Comparison of ENCODE assay signal across 8 cellular contexts in the genomic region with DNA sequence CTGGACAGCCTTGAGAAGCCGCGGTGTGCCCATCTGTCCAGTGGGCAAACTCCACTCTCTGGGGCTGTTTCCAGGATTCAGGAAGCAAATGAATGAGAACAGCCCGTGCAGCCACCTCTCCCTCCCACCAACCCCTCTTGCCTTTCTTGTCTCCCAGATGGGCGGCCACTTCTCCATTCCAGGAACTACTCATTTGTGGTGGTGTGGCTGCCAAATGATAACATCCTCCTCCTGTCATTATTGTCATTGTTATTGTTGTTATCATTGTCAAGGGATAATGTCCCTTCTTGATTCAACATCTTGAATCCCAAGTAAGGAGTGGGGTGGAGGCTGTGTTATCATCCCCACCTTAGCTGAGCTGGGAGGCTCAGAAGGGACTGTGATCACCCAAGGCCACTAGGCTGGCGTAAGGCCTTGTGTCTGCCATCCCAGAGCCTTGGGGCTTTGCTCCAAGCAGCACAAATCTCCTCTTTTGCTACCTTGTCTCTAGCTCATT. TPM values are rescaled to one million over a fixed set of nuclear protein-coding genes. Genes with fewer than 3 reads are reported as not detected.
A peak's percentile ranks its signal among the peaks of the same experiment; 100 is the strongest.
DNase-seq lines count a peak whose midpoint lies in the region; ATAC-seq, FAIRE-seq and TF ChIP-seq lines count a peak whose summit lies in the region.

No MANE protein-coding gene starts in this region.

- H3K9me3 Mint-ChIP-seq in mesothelial cell of epicardium = no peaks in the 10 kb centered on the region

- peaks cover 16% of the 10 kb centered on the region for H3K4me1 Mint-ChIP-seq in mesothelial cell of epicardium

- BruUV-seq in K562 (replicated peaks; lab: Mats Ljungman, UMichigan) = TSS peak; percentile 38

- peak overlapping the region; percentile 96 to 99 for H3K9ac ChIP-seq in K562 (ENCODE audit: insufficient read depth in 1 of 2, low read depth in 2 of 2, low read length in 2 of 2)

- H3K27ac ChIP-seq in K562 (ENCODE audit: extremely low read depth, low read depth, low read length) = peak overlapping the region; percentile 95; the same call in 2 of the 3 replicates

- no peak for DNase-seq in AG10803 (ENCODE audit: low read depth)
- no peak for DNase-seq in LNCaP clone FGC (ENCODE audit: low read depth)
- DNase-seq in K562 (ENCODE audit: extremely low read depth in 1 of 4, low spot score in 3 of 4) = peak; percentile 54 to 88 (median 65)
- DNase-seq in mesothelial cell of epicardium (ENCODE audit: low spot score in 2 of 2, unreplicated experiment in 2 of 2) = no peak
- no peak for DNase-seq in NCI-H345 treated with DMSO at 0.1 percent for 48 hours (lab: John Stamatoyannopoulos, UW; ENCODE audit: unreplicated experiment)
- no peak for DNase-seq in DMS153 treated with DMSO at 0.1 percent for 48 hours (lab: John Stamatoyannopoulos, UW; ENCODE audit: unreplicated experiment)
- no peak for DNase-seq in NCI-H2029 treated with DMSO at 0.1 percent for 48 hours (lab: John Stamatoyannopoulos, UW)

- H3K4me2 ChIP-seq in K562 (ENCODE audit: insufficient read depth, low read length) = peak overlapping the region; percentile 96

- H3K36me3 Mint-ChIP-seq in mesothelial cell of epicardium = no peaks in the 10 kb centered on the region

- peak in 1 of 2 experiments; percentile 34; a peak in 2 of 4 replicates for TF ChIP-seq RAD21 in K562 (CRISPR knock-in tag; conservative IDR thresholded peaks at IDR 0.05 in 1 of 2, IDR thresholded peaks at IDR 0.05 in 1 of 2)

- CTCF ChIA-PET in K562 (lab: Yijun Ruan, JAX; ENCODE audit: low intra/inter-chr PET ratio) = interaction anchor here (0.7 kb wide), 1 partner anchor 27 kb away, joined by 3 read pairs; no protein-coding TSS in a partner anchor

- no peak overlapping the region for H2AFZ ChIP-seq in K562 (ENCODE audit: low read depth, low read length)

- 0 out of 3 replicates have a peak, but pooled peaks have one; percentile 3 for ATAC-seq in K562
- no peak for ATAC-seq in HG03196 (IDR thresholded peaks at IDR 0.05; ENCODE audit: unreplicated experiment)

- peaks cover 45% of the 10 kb centered on the region for H4K20me1 ChIP-seq in K562 (replicated peaks; ENCODE audit: control insufficient read depth, insufficient read depth, low read length)

- peaks cover 30% of the 10 kb centered on the region for H3K36me3 ChIP-seq in K562 (ENCODE audit: control insufficient read depth, insufficient read depth, low read length)

- POLR2A ChIA-PET in K562 (lab: Yijun Ruan, JAX) = interaction anchor here (0.7 to 2.2 kb wide), 4 partner anchors 17 to 138 kb away, joined by 3 to 7 read pairs (median 3); no protein-coding TSS in a partner anchor

- H3K4me3 ChIP-seq in AG10803 (ENCODE audit: low read length) (peak overlapping the region; percentile 92), LNCaP clone FGC (ENCODE audit: low read depth, low read length) (peak overlapping the region; percentile 87), K562 (peak overlapping the region; percentile 99)

- no peaks in the 10 kb centered on the region for H3K27me3 Mint-ChIP-seq in mesothelial cell of epicardium (ENCODE audit: low read depth)

- H3K4me3 Mint-ChIP-seq in mesothelial cell of epicardium = peak overlapping the region; percentile 91

- in situ Hi-C loops in K562 (cut with MboI) = no loop called here

- no peak for TF ChIP-seq CTCF in AG10803 (conservative IDR thresholded peaks at IDR 0.05; ENCODE audit: low read length)
- no peak for TF ChIP-seq CTCF in LNCaP clone FGC (IDR thresholded peaks at IDR 0.05; ENCODE audit: control insufficient read depth, extremely low read depth, insufficient read depth)
- no peak for TF ChIP-seq CTCF in K562 (IDR thresholded peaks at IDR 0.05 in 2 of 3, conservative IDR thresholded peaks at IDR 0.05 in 1 of 3; ENCODE audit: insufficient read depth in 2 of 3, low read depth in 1 of 3, low read length in 3 of 3)
- no peak for TF ChIP-seq CTCF in mesothelial cell of epicardium (IDR thresholded peaks at IDR 0.05; ENCODE audit: unreplicated experiment)

- intact Hi-C loops in K562 (cut with micrococcal nuclease) = loop anchor here (2.0 to 5.0 kb wide), 3 partner anchors 17 to 89 kb away; no protein-coding TSS in a partner anchor

- peak; percentile 66; the same call in 1 of the 2 replicates for TF ChIP-seq EP300 in K562 (IDR thresholded peaks at IDR 0.05; ENCODE audit: low read length)

- peak overlapping the region; percentile 69 for H3K27ac Mint-ChIP-seq in mesothelial cell of epicardium

- peaks cover 8% of the 10 kb centered on the region for H3K9me1 ChIP-seq in K562 (ENCODE audit: control insufficient read depth, insufficient read depth, low read length)

- H3K9me3 ChIP-seq in K562 (replicated peaks; ENCODE audit: control insufficient read depth, insufficient read depth, low read depth, low read length) = no peaks in the 10 kb centered on the region

- TF ChIP-seq POLR2A in K562 (conservative IDR thresholded peaks at IDR 0.05) = no peak

- H3K27me3 ChIP-seq in K562 (ENCODE audit: control insufficient read depth in 2 of 2, insufficient read depth in 2 of 2, low read length in 2 of 2) = no peaks in the 10 kb centered on the region

- H3K4me1 ChIP-seq in K562 (replicated peaks in 1 of 2; ENCODE audit: control insufficient read depth in 2 of 2, insufficient read depth in 2 of 2, low read length in 2 of 2) = peaks cover 18 to 39% of the 10 kb centered on the region in 2 experiments; a peak in 4 of 5 replicates

- 0% methylated on average over 5 of the region's 5 CpGs for WGBS in K562 (ENCODE audit: insufficient coverage, low coverage, missing lambda C conversion rate)

- FAIRE-seq in K562 (lab: Jason Lieb, UNC) = peak; percentile 89

- H3K79me2 ChIP-seq in K562 (ENCODE audit: control insufficient read depth, insufficient read depth, low read length) = peaks cover 66% of the 10 kb centered on the region

TF ChIP-seq in K562, 482 proteins besides CTCF, POLR2A, EP300 and RAD21 (continues in another document):
- TF ChIP-seq PHB (CRISPR knock-in tag; IDR thresholded peaks at IDR 0.05) (no peak), ZKSCAN1 (IDR thresholded peaks at IDR 0.05; ENCODE audit: low read depth, low read length) (no peak), HNRNPLL (IDR thresholded peaks at IDR 0.05; ENCODE audit: low read depth, low read length, poor library complexity, severe bottlenecking) (no peak), ZNF143 (CRISPR knock-in tag; IDR thresholded peaks at IDR 0.05) (no peak), E2F3 (CRISPR knock-in tag; IDR thresholded peaks at IDR 0.05) (no peak)

RNA-seq across cellular contexts. Expression of a gene that starts 1.6 kb away (rescaled TPM):
- 612 and 1,251 TPM in 2 replicates for total RNA-seq in K562 (2011; cell fraction: chromatin; rRNA removed; ENCODE audit: low replicate concordance)
- 540 and 557 TPM in 2 replicates for total RNA-seq in K562 (2011; cell fraction: nucleolus; rRNA removed)
- total RNA-seq in K562 (2011; cell fraction: nucleoplasm; rRNA removed) = 513 and 610 TPM in 2 replicates
- total RNA-seq in K562 (2014; rRNA removed) = 77.1 and 94.4 TPM in 2 replicates
- 53.2 and 53.5 TPM in 2 replicates for total RNA-seq in K562 (2014; rRNA removed; fragmentation: Illumina TruSeq; extraction: Trizol)
- total RNA-seq in K562 (2015; rRNA removed; fragmentation: Illumina TruSeq; extraction: Trizol) = 66.6 and 67.2 TPM in 2 replicates
- 153 and 161 TPM in 2 replicates for total RNA-seq in K562 (2021)
- 72.6 and 122 TPM in 2 replicates for polyA plus RNA-seq in K562 (2011; rRNA removed)
- polyA plus RNA-seq in K562 (2011; cell fraction: cytosol; rRNA removed) = 66.0 and 77.5 TPM in 2 replicates
- 343 and 372 TPM in 2 replicates for polyA plus RNA-seq in K562 (2011; cell fraction: nucleus; rRNA removed)
- polyA plus RNA-seq in K562 (2012) = 121 and 177 TPM in 2 replicates
- polyA plus RNA-seq in K562 (2014; fragmentation: Illumina TruSeq; extraction: Trizol) = 93.5 and 112 TPM in 2 replicates
- polyA plus RNA-seq in K562 (2014; fragmentation: Nextera tagmentation; extraction: Ambion mirVana) = 1 to 10 TPM; 2.2 to 2.4 TPM
- 88.8 and 104 TPM in 2 replicates for polyA plus RNA-seq in K562 (2014; rRNA removed)
- 138 and 139 TPM in 2 replicates for polyA minus RNA-seq in K562 (2011; rRNA and poly(A)+ RNA removed)
- polyA minus RNA-seq in K562 (2011; cell fraction: cytosol; rRNA and poly(A)+ RNA removed) = 108 and 150 TPM in 2 replicates
- 314 and 488 TPM in 2 replicates for polyA minus RNA-seq in K562 (2011; cell fraction: nucleus; rRNA and poly(A)+ RNA removed)
- total RNA-seq in mesothelial cell of epicardium = 126 to 128 TPM (median 128 TPM) in 3 replicates

RNA-seq across cellular contexts. Expression of a gene that starts 18.3 kb away (rescaled TPM):
- 34.3 and 114 TPM in 2 replicates for total RNA-seq in K562 (2011; cell fraction: chromatin; rRNA removed; ENCODE audit: low replicate concordance)
- 106 TPM in 2 replicates for total RNA-seq in K562 (2011; cell fraction: nucleolus; rRNA removed)
- 68.0 and 71.0 TPM in 2 replicates for total RNA-seq in K562 (2011; cell fraction: nucleoplasm; rRNA removed)
- total RNA-seq in K562 (2014; rRNA removed) (34.6 and 43.6 TPM in 2 replicates), K562 (2014; rRNA removed; fragmentation: Illumina TruSeq; extraction: Trizol) (7.1 and 10.4 TPM in 2 replicates), K562 (2015; rRNA removed; fragmentation: Illumina TruSeq; extraction: Trizol) (32.8 and 33.7 TPM in 2 replicates), K562 (2021) (63.5 and 63.6 TPM in 2 replicates), mesothelial cell of epicardium (57.9 to 66.6 TPM (median 62.5 TPM) in 3 replicates)
- polyA plus RNA-seq in K562 (2011; rRNA removed) (30.5 and 46.6 TPM in 2 replicates), K562 (2014; fragmentation: Illumina TruSeq; extraction: Trizol) (19.3 and 44.0 TPM in 2 replicates), K562 (2014; fragmentation: Nextera tagmentation; extraction: Ambion mirVana) (1 to 10 TPM; 1.2 to 6.2 TPM), K562 (2014; rRNA removed) (65.5 and 77.8 TPM in 2 replicates)
- polyA plus RNA-seq in K562 (2011; cell fraction: cytosol; rRNA removed) = 37.2 and 62.5 TPM in 2 replicates
- 188 and 308 TPM in 2 replicates for polyA plus RNA-seq in K562 (2011; cell fraction: nucleus; rRNA removed)
- 29.4 and 72.1 TPM in 2 replicates for polyA plus RNA-seq in K562 (2012)
- 6.0 and 7.7 TPM in 2 replicates for polyA minus RNA-seq in K562 (2011; rRNA and poly(A)+ RNA removed)
- polyA minus RNA-seq in K562 (2011; cell fraction: cytosol; rRNA and poly(A)+ RNA removed) = 15.5 and 16.8 TPM in 2 replicates
- 19.0 and 26.1 TPM in 2 replicates for polyA minus RNA-seq in K562 (2011; cell fraction: nucleus; rRNA and poly(A)+ RNA removed)

Comparison
In these comparisons a context has a peak if more than half of its experiments do, and no peak if none do; other contexts are left out.
1. DNase-seq: peak in K562 (4 of 4); none in AG10803 (single experiment), LNCaP clone FGC (single experiment), mesothelial cell of epicardium (0 of 2), NCI-H345 treated with DMSO at 0.1 percent for 48 hours (single experiment), DMS153 treated with DMSO at 0.1 percent for 48 hours (single experiment) and NCI-H2029 treated with DMSO at 0.1 percent for 48 hours (single experiment).
2. Peak in every context shown above with its lines, with median percentiles within 50 percentile points of each other: H3K4me3 ChIP-seq.